ENCODE assay signal across 36 cellular contexts in genomic region chr12:78414071-78414470, GRCh38.
"Had no signal": no experiment of that assay in that cellular context is flagged by ENCODE, and none has a peak within 500 bp of the region (broad histone marks: within the 10 kb centered on the region; RNA-seq: fewer than 3 reads in every experiment).

No MANE protein-coding gene starts in this region.

- H3K36me3 ChIP-seq: MG63 had no signal

- H3K9me3 ChIP-seq: MG63 had no signal

- H3K4me3 ChIP-seq: MG63 had no signal

- H3K9ac ChIP-seq: KMS-11 had no signal

- H3K27me3 ChIP-seq: MG63 had no signal

- H3K27ac ChIP-seq: KMS-11 had no signal

- DNase-seq: Karpas-422, Kasumi-1, KG1, MG63, MM.1S, MV-4-11, NCI-H1048, NCI-H1092, NCI-H1092 treated with DMSO at 0.1 percent for 48 hours, NCI-H1105, NCI-H1105 treated with DMSO at 0.1 percent for 48 hours, NCI-H1417, NCI-H1417 treated with DMSO at 0.1 percent for 48 hours, NCI-H146, NCI-H1694, NCI-H1694 treated with DMSO at 0.1 percent for 48 hours, NCI-H187, NCI-H187 treated with DMSO at 0.1 percent for 48 hours, NCI-H1930, NCI-H2029, NCI-H2029 treated with DMSO at 0.1 percent for 48 hours, NCI-H2081, NCI-H2081 treated with DMSO at 0.1 percent for 48 hours, NCI-H2107, NCI-H2171, NCI-H2171 treated with DMSO at 0.1 percent for 48 hours, NCI-H2227 treated with DMSO at 0.1 percent for 48 hours, NCI-H226, NCI-H345, NCI-H446, NCI-H446 treated with DMSO at 0.1 percent for 48 hours, NCI-H510A, NCI-H510A treated with DMSO at 0.1 percent for 48 hours, NCI-H524, NCI-H524 treated with DMSO at 0.1 percent for 48 hours had no signal

- H3K4me2 ChIP-seq: KMS-11 had no signal
